Comparison of ENCODE assay signal across 10 cellular contexts in genomic region chr11:61560751-61561150, GRCh38. TPM values are rescaled to one million over a fixed set of nuclear protein-coding genes. Genes with fewer than 3 reads are reported as not detected.
"Had no signal": no experiment of that assay in that cellular context is flagged by ENCODE, and none has a peak within 500 bp of the region (broad histone marks: within the 10 kb centered on the region; RNA-seq: fewer than 3 reads in every experiment).

No MANE protein-coding gene starts in this region.

- H3K4me2 ChIP-seq: GM23338 had no signal

- H3K9me3 ChIP-seq: HAP-1 had no signal

- H3K4me3 Mint-ChIP-seq: GM23338, HFFc6 had no signal

- FAIRE-seq: H1, H54, HTR-8/SVneo, K562 had no signal

- H3K4me3 ChIP-seq: GM23338, HAP-1, K562 had no signal

- DNase-seq: HFFc6, IMR-90, KG1 had no signal

- H3K27ac Mint-ChIP-seq: GM23338, HFFc6 had no signal

- H3K9me3 Mint-ChIP-seq: GM23338, HFFc6 had no signal

- ATAC-seq: GM23338, HCT116, K562 had no signal

- H2AFZ ChIP-seq: GM23338 had no signal

RNA-seq across cellular contexts. Expression of gene LRRC10B, which starts 52.2 kb away (rescaled TPM):
- total RNA-seq: HFFc6, IMR-90 had no signal
- polyA plus RNA-seq: IMR-90, K562 had no signal
